ENCODE assay signal across 8 cellular contexts in genomic region chr17:35809855-35810461, GRCh38. TPM values are rescaled to one million over a fixed set of nuclear protein-coding genes. Genes with fewer than 3 reads are reported as not detected.
DNase-seq lines count a peak whose midpoint lies in the region; ATAC-seq, FAIRE-seq and TF ChIP-seq lines count a peak whose summit lies in the region.

No MANE protein-coding gene starts in this region.

- H3K27me3 Mint-ChIP-seq in activated CD8-positive, alpha-beta T cell treated with anti-CD3 and anti-CD28 coated beads, Interleukin-2, amount 10 ng/mL, durations not matched to agents 7 days and 5 days (ENCODE audit: low read depth) = no peaks in the 10 kb centered on the region

- peaks cover 30% of the 10 kb centered on the region for H3K4me1 ChIP-seq in A549

- CTCF ChIA-PET in A549 (lab: Yijun Ruan, JAX) = interaction anchor here (1.1 to 30.3 kb wide), 8 partner anchors 10 to 197 kb away, joined by 3 to 2039 read pairs (median 8); partner anchors contain the start of genes C17orf50, GAS2L2 and MMP28
- CTCF ChIA-PET in activated CD8-positive, alpha-beta T cell treated with anti-CD3 and anti-CD28 coated beads, Interleukin-2, amount 10 ng/mL, durations not matched to agents 7 days and 5 days (lab: Charles Lee) = interaction anchor here (1.1 to 10.8 kb wide), 11 partner anchors 9 to 339 kb away, joined by 3 to 415 read pairs (median 7); partner anchors contain the start of genes C17orf50, MMP28 and PEX12

- peaks cover 53% of the 10 kb centered on the region for H3K4me1 Mint-ChIP-seq in activated CD8-positive, alpha-beta T cell treated with anti-CD3 and anti-CD28 coated beads, Interleukin-2, amount 10 ng/mL, durations not matched to agents 7 days and 5 days (ENCODE audit: low read depth)
- peaks cover 57% of the 10 kb centered on the region for H3K4me1 Mint-ChIP-seq in stimulated activated effector memory CD8-positive, alpha-beta T cell treated with anti-CD3 and anti-CD28 coated beads, Interleukin-12 subunit alpha, Interleukin-12 subunit beta, amount 100 ng/mL, for 72 hours

- TF ChIP-seq EP300 in A549 (IDR thresholded peaks at IDR 0.05) = no peak

- ATAC-seq in A549 = peak; percentile 17 to 30
- ATAC-seq in activated CD8-positive, alpha-beta T cell treated with anti-CD3 and anti-CD28 coated beads, Interleukin-2, amount 10 ng/mL, durations not matched to agents 7 days and 5 days = no peak
- ATAC-seq in stimulated activated effector memory CD8-positive, alpha-beta T cell treated with anti-CD3 and anti-CD28 coated beads, Interleukin-12 subunit alpha, Interleukin-12 subunit beta, amount 100 ng/mL, for 72 hours = peak; percentile 4
- ATAC-seq in GM21786 (IDR thresholded peaks at IDR 0.05; ENCODE audit: unreplicated experiment) = no peak

- TF ChIP-seq CTCF in A549 (IDR thresholded peaks at IDR 0.05) = no peak

- H3K27ac ChIP-seq in A549 = peak overlapping the region; percentile 86 to 97

- no peaks in the 10 kb centered on the region for H3K27me3 ChIP-seq in H7 (ENCODE audit: control insufficient read depth, insufficient read depth, low read length)

- FAIRE-seq in A549 (lab: Jason Lieb, UNC) = no peak

- POLR2A ChIA-PET in A549 (lab: Yijun Ruan, JAX) = interaction anchor here (0.9 to 3.9 kb wide), 13 partner anchors 9 to 736 kb away, joined by 3 to 156 read pairs (median 6); partner anchors contain the start of genes MMP28, MYO19, PEX12 and PIGW
- POLR2A ChIA-PET in activated CD8-positive, alpha-beta T cell treated with anti-CD3 and anti-CD28 coated beads, Interleukin-2, amount 10 ng/mL, durations not matched to agents 7 days and 5 days (lab: Charles Lee) = interaction anchor here (0.6 to 3.0 kb wide), 17 partner anchors 9 to 567 kb away, joined by 3 to 34 read pairs (median 4); partner anchors contain the start of genes RDM1 and SLFN5

- no peaks in the 10 kb centered on the region for H3K9me3 Mint-ChIP-seq in activated CD8-positive, alpha-beta T cell treated with anti-CD3 and anti-CD28 coated beads, Interleukin-2, amount 10 ng/mL, durations not matched to agents 7 days and 5 days (ENCODE audit: insufficient read depth)
- no peaks in the 10 kb centered on the region for H3K9me3 Mint-ChIP-seq in stimulated activated effector memory CD8-positive, alpha-beta T cell treated with anti-CD3 and anti-CD28 coated beads, Interleukin-12 subunit alpha, Interleukin-12 subunit beta, amount 100 ng/mL, for 72 hours

- H3K4me3 ChIP-seq in A549 (peak overlapping the region; percentile 58), H7 (ENCODE audit: insufficient read depth, low read depth, low read length) (peak overlapping the region; percentile 74), iPS-11a (ENCODE audit: low read depth, low read length) (peak overlapping the region; percentile 99)

- H3K27ac Mint-ChIP-seq in activated CD8-positive, alpha-beta T cell treated with anti-CD3 and anti-CD28 coated beads, Interleukin-2, amount 10 ng/mL, durations not matched to agents 7 days and 5 days = peak overlapping the region; percentile 98
- peak overlapping the region; percentile 97 for H3K27ac Mint-ChIP-seq in stimulated activated effector memory CD8-positive, alpha-beta T cell treated with anti-CD3 and anti-CD28 coated beads, Interleukin-12 subunit alpha, Interleukin-12 subunit beta, amount 100 ng/mL, for 72 hours

- peak overlapping the region; percentile 85 for H3K4me3 Mint-ChIP-seq in activated CD8-positive, alpha-beta T cell treated with anti-CD3 and anti-CD28 coated beads, Interleukin-2, amount 10 ng/mL, durations not matched to agents 7 days and 5 days
- peak overlapping the region; percentile 95 for H3K4me3 Mint-ChIP-seq in stimulated activated effector memory CD8-positive, alpha-beta T cell treated with anti-CD3 and anti-CD28 coated beads, Interleukin-12 subunit alpha, Interleukin-12 subunit beta, amount 100 ng/mL, for 72 hours

- TF ChIP-seq RAD21 in A549 (conservative IDR thresholded peaks at IDR 0.05 in 1 of 2, IDR thresholded peaks at IDR 0.05 in 1 of 2) = no peak

- H3K36me3 ChIP-seq in H7 (replicated peaks; ENCODE audit: control insufficient read depth, insufficient read depth, low read length) = no peaks in the 10 kb centered on the region

- H3K4me2 ChIP-seq in A549 = peak overlapping the region; percentile 92

- H3K9me3 ChIP-seq in A549 = no peaks in the 10 kb centered on the region

- TF ChIP-seq POLR2A in A549 (IDR thresholded peaks at IDR 0.05; ENCODE audit: low read length) = no peak

- peaks cover 28% of the 10 kb centered on the region for H3K36me3 Mint-ChIP-seq in activated CD8-positive, alpha-beta T cell treated with anti-CD3 and anti-CD28 coated beads, Interleukin-2, amount 10 ng/mL, durations not matched to agents 7 days and 5 days (ENCODE audit: low read depth)
- H3K36me3 Mint-ChIP-seq in stimulated activated effector memory CD8-positive, alpha-beta T cell treated with anti-CD3 and anti-CD28 coated beads, Interleukin-12 subunit alpha, Interleukin-12 subunit beta, amount 100 ng/mL, for 72 hours = peaks cover 65% of the 10 kb centered on the region

- no peak for DNase-seq in A549 (ENCODE audit: low read depth in 1 of 2, low spot score in 1 of 2)
- DNase-seq in H7 = no peak
- no peak for DNase-seq in activated CD8-positive, alpha-beta T cell treated with anti-CD3 and anti-CD28 coated beads, Interleukin-2, amount 10 ng/mL, durations not matched to agents 7 days and 5 days
- DNase-seq in stimulated activated effector memory CD8-positive, alpha-beta T cell treated with anti-CD3 and anti-CD28 coated beads, Interleukin-12 subunit alpha, Interleukin-12 subunit beta, amount 100 ng/mL, for 72 hours (ENCODE audit: low spot score in 2 of 2) = no peak
- DNase-seq in kidney glomerular epithelial cell (lab: John Stamatoyannopoulos, UW) = no peak
- DNase-seq in NCI-H446 (lab: John Stamatoyannopoulos, UW) = no peak

- WGBS in A549 (ENCODE audit: missing lambda C conversion rate) = under 1% methylated on average over 11 of the region's 24 CpGs

TF ChIP-seq in A549, 52 proteins besides CTCF, POLR2A, EP300 and RAD21 (continues in another document):
- TF ChIP-seq JUNB (IDR thresholded peaks at IDR 0.05) (no peak), ELK1 (IDR thresholded peaks at IDR 0.05; ENCODE audit: low read depth, low read length) (no peak), RARB (CRISPR knock-in tag; IDR thresholded peaks at IDR 0.05) (no peak)

RNA-seq across cellular contexts. Expression of gene TAF15, which starts 0.7 kb away (rescaled TPM):
- 130 and 213 TPM in 2 replicates for polyA plus RNA-seq in A549 (2011; rRNA removed)
- polyA plus RNA-seq in A549 (2012; cell fraction: cytosol; rRNA removed) = 141 and 153 TPM in 2 replicates
- polyA plus RNA-seq in A549 (2012; cell fraction: nucleus; rRNA removed) = 63.3 and 107 TPM in 2 replicates
- 543 to 568 TPM (median 544 TPM) in 3 replicates for polyA plus RNA-seq in A549 (2017; fragmentation: RNase III; extraction: RNeasy Plus Mini Kit Qiagen cat#74134 plus additional on column Dnase treatment)
- 100 and 113 TPM in 2 replicates for polyA minus RNA-seq in A549 (2011; rRNA and poly(A)+ RNA removed)
- 20.2 and 32.0 TPM in 2 replicates for total RNA-seq in H7 (2014; rRNA removed; shearing (Covaris generic))
- total RNA-seq in activated CD8-positive, alpha-beta T cell treated with anti-CD3 and anti-CD28 coated beads, Interleukin-2, amount 10 ng/mL, durations not matched to agents 7 days and 5 days = 100 to 1,000 TPM; 336 to 341 TPM

RNA-seq across cellular contexts. Expression of gene MMP28, which starts 14.5 kb away (rescaled TPM):
- polyA plus RNA-seq in A549 (2011; rRNA removed) (6.7 and 7.1 TPM in 2 replicates), A549 (2017; fragmentation: RNase III; extraction: RNeasy Plus Mini Kit Qiagen cat#74134 plus additional on column Dnase treatment) (5.2 to 8.3 TPM (median 6.6 TPM) in 3 replicates)
- polyA plus RNA-seq in A549 (2012; cell fraction: cytosol; rRNA removed) = 5.0 and 5.1 TPM in 2 replicates
- polyA plus RNA-seq in A549 (2012; cell fraction: nucleus; rRNA removed) = 4.7 and 7.1 TPM in 2 replicates
- polyA minus RNA-seq in A549 (2011; rRNA and poly(A)+ RNA removed) = 3.5 and 4.4 TPM in 2 replicates
- not detected in 2 replicates for total RNA-seq in H7 (2014; rRNA removed; shearing (Covaris generic))
- not detected for total RNA-seq in activated CD8-positive, alpha-beta T cell treated with anti-CD3 and anti-CD28 coated beads, Interleukin-2, amount 10 ng/mL, durations not matched to agents 7 days and 5 days

RNA-seq across cellular contexts. Expression of gene C17orf50, which starts 49.3 kb away (rescaled TPM):
- 0.19 TPM in 1 of 2 replicates, not detected in the other for polyA plus RNA-seq in A549 (2011; rRNA removed)
- polyA plus RNA-seq in A549 (2012; cell fraction: cytosol; rRNA removed) = 0.31 and 0.32 TPM in 2 replicates
- polyA plus RNA-seq in A549 (2012; cell fraction: nucleus; rRNA removed) = 0.24 TPM in 1 of 2 replicates, not detected in the other
- polyA plus RNA-seq in A549 (2017; fragmentation: RNase III; extraction: RNeasy Plus Mini Kit Qiagen cat#74134 plus additional on column Dnase treatment) = 0.12 to 0.28 TPM (median 0.22 TPM) in 3 replicates
- polyA minus RNA-seq in A549 (2011; rRNA and poly(A)+ RNA removed) = not detected in 2 replicates
- not detected in 2 replicates for total RNA-seq in H7 (2014; rRNA removed; shearing (Covaris generic))
- not detected for total RNA-seq in activated CD8-positive, alpha-beta T cell treated with anti-CD3 and anti-CD28 coated beads, Interleukin-2, amount 10 ng/mL, durations not matched to agents 7 days and 5 days

RNA-seq across cellular contexts. Expression of gene GAS2L2, which starts 56.9 kb away (rescaled TPM):
- polyA plus RNA-seq in A549 (2011; rRNA removed) (0.06 and 0.12 TPM in 2 replicates), A549 (2017; fragmentation: RNase III; extraction: RNeasy Plus Mini Kit Qiagen cat#74134 plus additional on column Dnase treatment) (0.09 to 0.15 TPM (median 0.13 TPM) in 3 replicates)
- polyA plus RNA-seq in A549 (2012; cell fraction: cytosol; rRNA removed) = 0.04 TPM in 2 replicates
- 0.34 and 0.42 TPM in 2 replicates for polyA plus RNA-seq in A549 (2012; cell fraction: nucleus; rRNA removed)
- 0.04 and 0.10 TPM in 2 replicates for polyA minus RNA-seq in A549 (2011; rRNA and poly(A)+ RNA removed)
- total RNA-seq in H7 (2014; rRNA removed; shearing (Covaris generic)) = 0.10 TPM in 1 of 2 replicates, not detected in the other
- not detected for total RNA-seq in activated CD8-positive, alpha-beta T cell treated with anti-CD3 and anti-CD28 coated beads, Interleukin-2, amount 10 ng/mL, durations not matched to agents 7 days and 5 days

RNA-seq across cellular contexts. Expression of gene HEATR9, which starts 58.7 kb away (rescaled TPM):
- polyA plus RNA-seq in A549 (2011; rRNA removed) (not detected in 2 replicates), A549 (2017; fragmentation: RNase III; extraction: RNeasy Plus Mini Kit Qiagen cat#74134 plus additional on column Dnase treatment) (not detected in 3 replicates)
- not detected in 2 replicates for polyA plus RNA-seq in A549 (2012; cell fraction: cytosol; rRNA removed)
- polyA plus RNA-seq in A549 (2012; cell fraction: nucleus; rRNA removed) = not detected in 2 replicates
- not detected in 2 replicates for polyA minus RNA-seq in A549 (2011; rRNA and poly(A)+ RNA removed)
- total RNA-seq in H7 (2014; rRNA removed; shearing (Covaris generic)) = not detected in 2 replicates
- 1 to 10 TPM; 1.1 TPM for total RNA-seq in activated CD8-positive, alpha-beta T cell treated with anti-CD3 and anti-CD28 coated beads, Interleukin-2, amount 10 ng/mL, durations not matched to agents 7 days and 5 days

Comparison
In these comparisons a context has a peak if more than half of its experiments do, and no peak if none do; other contexts are left out.
1. ATAC-seq: peak in A549 (2 of 2) and stimulated activated effector memory CD8-positive, alpha-beta T cell treated with anti-CD3 and anti-CD28 coated beads, Interleukin-12 subunit alpha, Interleukin-12 subunit beta, amount 100 ng/mL, for 72 hours (single experiment); none in activated CD8-positive, alpha-beta T cell treated with anti-CD3 and anti-CD28 coated beads, Interleukin-2, amount 10 ng/mL, durations not matched to agents 7 days and 5 days (single experiment) and GM21786 (single experiment).
2. RNA of gene TAF15, which starts 0.7 kb away (total RNA-seq): 336 to 341 TPM in activated CD8-positive, alpha-beta T cell treated with anti-CD3 and anti-CD28 coated beads, Interleukin-2, amount 10 ng/mL, durations not matched to agents 7 days and 5 days; 20.2 to 32.0 TPM in H7; every median in the first group is over 10 times any median in the second.
3. Peak in every context shown above with its lines, with median percentiles within 50 percentile points of each other: H3K4me3 ChIP-seq.